In genomic region chr5:76165029-76165428, GRCh38 we compare ENCODE assay signal across 25 cellular contexts.
"Had no signal": no experiment of that assay in that cellular context is flagged by ENCODE, and none has a peak within 500 bp of the region (broad histone marks: within the 10 kb centered on the region; RNA-seq: fewer than 3 reads in every experiment).

No MANE protein-coding gene starts in this region.

- H3K27ac Mint-ChIP-seq: dendritic cell treated with granulocyte-macrophage colony-stimulating factor and Interleukin-4, amounts not matched to agents 40 ng/mL and 50 ng/mL, for 4 days; effector memory CD8-positive, alpha-beta T cell; endodermal cell had no signal

- H3K36me3 ChIP-seq: colonic mucosa, esophagus squamous epithelium, gastrocnemius medialis, gastroesophageal sphincter, heart left ventricle, heart right ventricle had no signal

- H3K4me3 ChIP-seq: colonic mucosa, coronary artery, dorsolateral prefrontal cortex, esophagus squamous epithelium, gastrocnemius medialis, gastroesophageal sphincter, heart left ventricle, heart right ventricle, hepatocyte had no signal

- H3K9me3 ChIP-seq: colonic mucosa, esophagus squamous epithelium, gastrocnemius medialis had no signal

- ATAC-seq: effector memory CD8-positive, alpha-beta T cell; esophagus mucosa; foreskin keratinocyte; gastrocnemius medialis; gastroesophageal sphincter; heart left ventricle; heart right ventricle had no signal

- DNase-seq: colonic mucosa; cortex of kidney; dermis blood vessel endothelial cell; dorsolateral prefrontal cortex; effector CD4-positive, alpha-beta T cell; effector CD8-positive, alpha-beta T cell; effector memory CD4-positive, alpha-beta T cell; effector memory CD8-positive, alpha-beta T cell; endodermal cell; erythroblast; esophagus squamous epithelium; foreskin fibroblast; foreskin keratinocyte; foreskin melanocyte; gastrocnemius medialis; glutamatergic neuron; head of caudate nucleus; heart left ventricle; heart right ventricle had no signal

- H3K4me1 Mint-ChIP-seq: endodermal cell had no signal

- H3K4me3 Mint-ChIP-seq: dendritic cell treated with granulocyte-macrophage colony-stimulating factor and Interleukin-4, amounts not matched to agents 40 ng/mL and 50 ng/mL, for 4 days; effector memory CD8-positive, alpha-beta T cell; endodermal cell had no signal

- H3K4me1 ChIP-seq: colonic mucosa, foreskin keratinocyte, gastrocnemius medialis, gastroesophageal sphincter, heart left ventricle, heart right ventricle had no signal

- H3K27ac ChIP-seq: colonic mucosa, coronary artery, dorsolateral prefrontal cortex, epithelial cell of prostate, esophagus squamous epithelium, foreskin keratinocyte, gastrocnemius medialis, gastroesophageal sphincter, heart left ventricle, heart right ventricle, hepatocyte had no signal

- H3K27me3 Mint-ChIP-seq: dendritic cell treated with granulocyte-macrophage colony-stimulating factor and Interleukin-4, amounts not matched to agents 40 ng/mL and 50 ng/mL, for 4 days; effector memory CD8-positive, alpha-beta T cell had no signal

- H3K27me3 ChIP-seq: colonic mucosa, esophagus squamous epithelium, gastrocnemius medialis, gastroesophageal sphincter, hepatocyte had no signal
